ENCODE assay signal across 13 cellular contexts in the genomic region with DNA sequence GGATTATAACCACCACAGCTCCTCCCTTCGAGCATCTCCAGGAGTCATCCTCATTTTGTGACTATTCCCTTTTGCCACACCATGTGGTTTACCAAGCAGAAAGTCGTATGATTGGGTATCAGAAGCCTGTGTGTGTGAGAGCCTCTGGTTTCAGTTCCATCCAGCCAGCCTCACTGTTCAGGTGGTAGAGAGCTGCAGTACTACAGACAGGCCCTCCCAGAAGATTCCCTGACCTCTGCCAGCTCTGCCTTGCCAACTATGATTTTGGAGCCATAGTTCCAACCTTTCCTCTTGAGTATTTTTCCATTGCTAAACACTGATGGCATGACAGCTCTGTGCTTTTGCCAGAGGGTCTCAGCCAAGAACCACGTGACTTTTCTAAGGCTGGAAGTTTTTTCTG.
DNase-seq lines count a peak whose midpoint lies in the region; ATAC-seq, FAIRE-seq and TF ChIP-seq lines count a peak whose summit lies in the region.
"Had no signal": no experiment of that assay in that cellular context is flagged by ENCODE, and none has a peak within 500 bp of the region (broad histone marks: within the 10 kb centered on the region; RNA-seq: fewer than 3 reads in every experiment).

No MANE protein-coding gene starts in this region.

- POLR2A ChIA-PET in OCI-LY7 (lab: Charles Lee): interaction anchor here (0.9 to 1.5 kb wide), 2 partner anchors 11 to 136 kb away, joined by 3 to 4 read pairs; no protein-coding TSS in a partner anchor

- no peak overlapping the region for H3K14ac ChIP-seq in mesenchymal stem cell (ENCODE audit: low read length in 2 of 2)

- no TSS peak for BruUV-seq in OCI-LY7 (replicated peaks; lab: Mats Ljungman, UMichigan)

- FAIRE-seq in GM18507 (lab: Jason Lieb, UNC): peak; percentile 77

- H2AK5ac ChIP-seq in mesenchymal stem cell (ENCODE audit: low read length, severe bottlenecking): no peak overlapping the region

- WGBS in mesenchymal stem cell: 88% methylated on average over 3 of the region's 3 CpGs

- no peak overlapping the region for H4K91ac ChIP-seq in mesenchymal stem cell (ENCODE audit: low read length)

- no peaks in the 10 kb centered on the region for H3K4me1 Mint-ChIP-seq in stimulated activated naive CD8-positive, alpha-beta T cell treated with anti-CD3 and anti-CD28 coated beads, Interleukin-15, amount 100 ng/mL, for 72 hours

- H3K79me2 ChIP-seq in OCI-LY7 (ENCODE audit: insufficient read depth, low read depth, low read length): no peaks in the 10 kb centered on the region

- H3K4me3 Mint-ChIP-seq in stimulated activated naive CD8-positive, alpha-beta T cell treated with anti-CD3 and anti-CD28 coated beads, Interleukin-15, amount 100 ng/mL, for 72 hours: no peak overlapping the region
- H3K4me3 Mint-ChIP-seq: activated naive CD4-positive, alpha-beta T cell treated with anti-CD3 and anti-CD28 coated beads for 36 hours had no signal

- H3K79me1 ChIP-seq in mesenchymal stem cell (replicated peaks; ENCODE audit: low read length, poor library complexity, severe bottlenecking): peaks cover 31% of the 10 kb centered on the region

- H3K27me3 Mint-ChIP-seq in stimulated activated naive CD8-positive, alpha-beta T cell treated with anti-CD3 and anti-CD28 coated beads, Interleukin-15, amount 100 ng/mL, for 72 hours: no peaks in the 10 kb centered on the region

- CTCF ChIA-PET in OCI-LY7 (lab: Charles Lee; ENCODE audit: unreplicated experiment): no interaction called here

- no peak for DNase-seq in GM18507 (ENCODE audit: extremely low spot score, insufficient read length, low read depth)
- peak; percentile 28 for DNase-seq in MG63
- no peak for DNase-seq in mesenchymal stem cell
- DNase-seq in stimulated activated naive CD8-positive, alpha-beta T cell treated with anti-CD3 and anti-CD28 coated beads, Interleukin-15, amount 100 ng/mL, for 72 hours: no peak
- no peak for DNase-seq in OCI-LY7 (ENCODE audit: low spot score)
- DNase-seq in iPS-NIHi7 (ENCODE audit: extremely low spot score): no peak
- DNase-seq in middle frontal gyrus (ENCODE audit: extremely low spot score, low spot score): no peak
- DNase-seq: activated naive CD4-positive, alpha-beta T cell treated with anti-CD3 and anti-CD28 coated beads for 36 hours; NCI-H1436; stimulated activated CD4-positive, alpha-beta T cell treated with anti-CD3 and anti-CD28 coated beads, Interleukin-4, amount 100 ng/mL, for 1 hour; SW 1271 had no signal

- H3K27me3 ChIP-seq in MG63: no peaks in the 10 kb centered on the region
- H3K27me3 ChIP-seq in mesenchymal stem cell (ENCODE audit: control insufficient read depth in 1 of 2, insufficient read depth in 1 of 2, low read length in 2 of 2): no peaks in the 10 kb centered on the region

- no peaks in the 10 kb centered on the region for H3K36me3 ChIP-seq in MG63
- peaks cover 3 to 23% of the 10 kb centered on the region in 2 experiments for H3K36me3 ChIP-seq in mesenchymal stem cell (ENCODE audit: control insufficient read depth in 1 of 2, insufficient read depth in 2 of 2, low read depth in 1 of 2, low read length in 2 of 2)
- H3K36me3 ChIP-seq in OCI-LY7 (ENCODE audit: insufficient read depth, low read length): no peaks in the 10 kb centered on the region

- H3K4me2 ChIP-seq in mesenchymal stem cell (ENCODE audit: low read length, poor library complexity, severe bottlenecking) (no peak overlapping the region), OCI-LY7 (ENCODE audit: low read length) (no peak overlapping the region)

- H4K20me1 ChIP-seq in OCI-LY7 (ENCODE audit: insufficient read depth, low read length): no peaks in the 10 kb centered on the region

- H2BK12ac ChIP-seq in mesenchymal stem cell (ENCODE audit: low read length in 2 of 2): no peak overlapping the region

- H2BK120ac ChIP-seq in mesenchymal stem cell (ENCODE audit: low read depth, low read length): no peak overlapping the region

- ATAC-seq in GM21786 (IDR thresholded peaks at IDR 0.05; ENCODE audit: unreplicated experiment): peak; percentile 97
- ATAC-seq in stimulated activated naive CD8-positive, alpha-beta T cell treated with anti-CD3 and anti-CD28 coated beads, Interleukin-15, amount 100 ng/mL, for 72 hours: no peak

- no peak for TF ChIP-seq CTCF in OCI-LY7 (conservative IDR thresholded peaks at IDR 0.05; ENCODE audit: low read length)

- H3K4me1 ChIP-seq in mesenchymal stem cell (ENCODE audit: control insufficient read depth, insufficient read depth, low read depth, low read length) (no peaks in the 10 kb centered on the region), OCI-LY7 (ENCODE audit: insufficient read depth, low read length, poor library complexity, severe bottlenecking) (no peaks in the 10 kb centered on the region)

- H2BK15ac ChIP-seq in mesenchymal stem cell (ENCODE audit: low read depth, poor library complexity, severe bottlenecking): no peak overlapping the region

- H2AFZ ChIP-seq in mesenchymal stem cell (ENCODE audit: low read depth, low read length) (no peak overlapping the region), OCI-LY7 (ENCODE audit: low read length) (no peak overlapping the region)

- H3K9me3 ChIP-seq in MG63 (no peaks in the 10 kb centered on the region), mesenchymal stem cell (ENCODE audit: control insufficient read depth, low read length) (no peaks in the 10 kb centered on the region), OCI-LY7 (ENCODE audit: low read length) (no peaks in the 10 kb centered on the region)

- no peak overlapping the region for H2BK5ac ChIP-seq in mesenchymal stem cell (ENCODE audit: low read depth, low read length, poor library complexity, severe bottlenecking)

- H3K9ac ChIP-seq in mesenchymal stem cell (ENCODE audit: low read length): peak overlapping the region; percentile 29

- intact Hi-C loops in OCI-LY7 (cut with micrococcal nuclease; ENCODE audit: unreplicated experiment): no loop called here

- no peak overlapping the region for H4K8ac ChIP-seq in mesenchymal stem cell (ENCODE audit: low read length)

- H3K18ac ChIP-seq in mesenchymal stem cell (ENCODE audit: low read depth in 1 of 2, low read length in 2 of 2): no peak overlapping the region

- H3K27ac ChIP-seq in mesenchymal stem cell (ENCODE audit: low read length, poor library complexity, severe bottlenecking) (no peak overlapping the region), OCI-LY7 (ENCODE audit: low read depth, low read length, poor library complexity, severe bottlenecking) (no peak overlapping the region)
- H3K27ac ChIP-seq: C4-2B had no signal

- H3K27ac Mint-ChIP-seq in stimulated activated naive CD8-positive, alpha-beta T cell treated with anti-CD3 and anti-CD28 coated beads, Interleukin-15, amount 100 ng/mL, for 72 hours: no peak overlapping the region
- H3K27ac Mint-ChIP-seq: activated naive CD4-positive, alpha-beta T cell treated with anti-CD3 and anti-CD28 coated beads for 36 hours had no signal

- no peaks in the 10 kb centered on the region for H3K9me2 ChIP-seq in OCI-LY7 (ENCODE audit: insufficient read depth, low read length)

- H3K9me3 Mint-ChIP-seq in stimulated activated naive CD8-positive, alpha-beta T cell treated with anti-CD3 and anti-CD28 coated beads, Interleukin-15, amount 100 ng/mL, for 72 hours: no peaks in the 10 kb centered on the region
- H3K9me3 Mint-ChIP-seq: activated naive CD4-positive, alpha-beta T cell treated with anti-CD3 and anti-CD28 coated beads for 36 hours had no signal

- H3K4me3 ChIP-seq in MG63 (no peak overlapping the region), mesenchymal stem cell (ENCODE audit: insufficient read depth in 1 of 2, low read depth in 1 of 2, low read length in 2 of 2) (no peak overlapping the region), OCI-LY7 (ENCODE audit: low read depth, low read length, poor library complexity, severe bottlenecking) (no peak overlapping the region)

- H3K4ac ChIP-seq in mesenchymal stem cell (ENCODE audit: low read depth in 1 of 2, low read length in 2 of 2): no peak overlapping the region

- no peak overlapping the region for H3K23ac ChIP-seq in mesenchymal stem cell (ENCODE audit: low read length in 2 of 2)
